ENCODE assay signal across 7 cellular contexts in the genomic region with DNA sequence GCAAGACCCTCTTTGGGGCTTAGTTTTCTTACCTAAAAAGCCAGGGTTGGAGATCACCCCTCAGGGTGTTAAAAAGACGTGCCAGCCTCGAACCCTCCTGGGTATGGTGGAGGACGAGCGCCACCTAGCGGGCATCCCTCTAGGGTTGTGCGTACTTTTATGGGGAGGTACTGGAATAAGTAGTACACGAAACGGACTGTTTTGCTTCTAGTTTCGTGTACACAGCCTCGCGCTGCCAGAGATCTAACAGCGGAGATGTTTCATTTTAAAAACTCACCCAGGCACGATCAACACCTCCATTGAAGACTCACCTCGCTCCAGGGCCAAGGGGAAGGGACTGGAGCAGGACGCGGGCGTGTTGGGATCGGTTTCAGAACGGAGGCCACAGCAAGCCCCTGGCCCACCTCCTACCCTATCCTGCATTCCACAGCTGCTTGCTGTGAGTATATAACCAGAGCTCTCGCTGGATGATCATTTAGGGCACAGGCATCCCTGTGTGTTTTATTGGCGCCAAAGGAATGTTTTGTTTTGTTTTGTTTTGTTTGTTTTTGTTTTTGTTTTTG. TPM values are rescaled to one million over a fixed set of nuclear protein-coding genes. Genes with fewer than 3 reads are reported as not detected.
DNase-seq lines count a peak whose midpoint lies in the region; ATAC-seq, FAIRE-seq and TF ChIP-seq lines count a peak whose summit lies in the region.

No MANE protein-coding gene starts in this region.

- H3K27me3 ChIP-seq in astrocyte (ENCODE audit: insufficient read depth, low read length) = peaks cover 58% of the 10 kb centered on the region

- peak; percentile 66 for DNase-seq in NCI-H1694 (lab: John Stamatoyannopoulos, UW)
- DNase-seq in T-helper 22 cell (ENCODE audit: low read depth) = peak; percentile 31
- peak; percentile 33 for DNase-seq in astrocyte (ENCODE audit: low read depth)
- DNase-seq in hypothalamus (lab: John Stamatoyannopoulos, UW) = peak in 45 of 51 donors; percentile 2 to 79 (median 43)
- peak; percentile 34 for DNase-seq in skeletal muscle cell (ENCODE audit: low read depth)

- peak; percentile 88 for FAIRE-seq in astrocyte (lab: Jason Lieb, UNC)

- H3K4me3 ChIP-seq in astrocyte (ENCODE audit: insufficient read depth, low read depth, low read length) (peak overlapping the region; percentile 65), skeletal muscle cell (ENCODE audit: low read depth, low read length) (peak overlapping the region; percentile 53)

- H3K4me2 ChIP-seq in astrocyte (ENCODE audit: low read length) = peak overlapping the region; percentile 94

- H3K4me3 Mint-ChIP-seq in astrocyte (ENCODE audit: unreplicated experiment) = peak overlapping the region; percentile 80

- peak overlapping the region; percentile 89 for H2AFZ ChIP-seq in astrocyte (ENCODE audit: low read depth, low read length)

- H3K36me3 Mint-ChIP-seq in astrocyte (ENCODE audit: low read depth, unreplicated experiment) = peaks cover 4% of the 10 kb centered on the region

- peak; percentile 87 for TF ChIP-seq CTCF in astrocyte (IDR thresholded peaks at IDR 0.05; ENCODE audit: insufficient read depth, low read depth, low read length)

- no peaks in the 10 kb centered on the region for H3K36me3 ChIP-seq in astrocyte (ENCODE audit: insufficient read depth, low read length)

- ATAC-seq in GM18502 (IDR thresholded peaks at IDR 0.05; ENCODE audit: poor library complexity, unreplicated experiment) (peak; percentile 71), HG02943 (IDR thresholded peaks at IDR 0.05; ENCODE audit: low read depth, unreplicated experiment) (peak; percentile 62)

- no peaks in the 10 kb centered on the region for H3K9me3 ChIP-seq in astrocyte (ENCODE audit: insufficient read depth, low read depth, low read length)

- H3K4me1 Mint-ChIP-seq in astrocyte (ENCODE audit: low read depth, unreplicated experiment) = peaks cover 5% of the 10 kb centered on the region

- H3K79me2 ChIP-seq in astrocyte (ENCODE audit: insufficient read depth, low read length) = no peaks in the 10 kb centered on the region

- H3K27me3 Mint-ChIP-seq in astrocyte (ENCODE audit: low read depth, unreplicated experiment) = peaks cover 8% of the 10 kb centered on the region

- H3K9me3 Mint-ChIP-seq in astrocyte (ENCODE audit: unreplicated experiment) = peaks cover 12% of the 10 kb centered on the region

- peaks cover 5% of the 10 kb centered on the region for H4K20me1 ChIP-seq in astrocyte (ENCODE audit: insufficient read depth, low read length)

- peaks cover 3% of the 10 kb centered on the region for H3K4me1 ChIP-seq in astrocyte (ENCODE audit: insufficient read depth, low read length)

- H3K9ac ChIP-seq in astrocyte (ENCODE audit: low read length) = peak overlapping the region; percentile 70

- H3K27ac ChIP-seq in astrocyte (ENCODE audit: low read depth, low read length) = no peak overlapping the region

- peak overlapping the region; percentile 79 for H3K27ac Mint-ChIP-seq in astrocyte (ENCODE audit: unreplicated experiment)

RNA-seq across cellular contexts. Expression of a gene that starts 4.8 kb away (rescaled TPM):
- 5.2 and 5.9 TPM in 2 replicates for total RNA-seq in astrocyte
